In the genomic region with DNA sequence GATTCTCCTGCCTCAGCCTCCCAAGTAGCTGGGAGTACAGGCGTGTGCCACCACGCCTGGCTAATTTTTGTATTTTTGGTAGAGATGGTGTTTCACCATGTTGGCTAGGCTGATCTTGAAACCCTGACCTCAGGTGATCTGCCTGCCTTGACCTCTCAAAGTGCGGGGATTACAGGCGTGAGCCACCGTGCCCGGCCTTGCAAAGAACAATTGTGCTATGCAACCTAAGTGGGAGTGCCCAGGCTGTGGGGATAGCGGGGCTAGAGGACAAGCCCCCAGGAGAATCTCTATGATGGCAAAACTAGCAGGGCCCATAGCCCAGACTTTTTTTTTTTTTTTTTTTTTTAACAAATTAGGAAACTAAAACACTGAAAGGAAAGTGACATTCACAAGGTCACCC, we compare ENCODE assay signal across 11 cellular contexts. TPM values are rescaled to one million over a fixed set of nuclear protein-coding genes. Genes with fewer than 3 reads are reported as not detected.
"Had no signal": no experiment of that assay in that cellular context is flagged by ENCODE, and none has a peak within 500 bp of the region (broad histone marks: within the 10 kb centered on the region; RNA-seq: fewer than 3 reads in every experiment).

No MANE protein-coding gene starts in this region.

- H3K4me3 Mint-ChIP-seq: GM23338, H9, HFFc6 had no signal

- H3K36me3 ChIP-seq: HAP-1 had no signal

- DNase-seq: GM23248, GOT3, H7, H9, HCEC 1CT, HFFc6 had no signal

- H3K9me3 ChIP-seq: HAP-1 had no signal

- H3K27ac ChIP-seq: GM23248 had no signal

- H3K4me2 ChIP-seq: GM23338 had no signal

- H2AFZ ChIP-seq: GM23248, GM23338 had no signal

- H3K9ac ChIP-seq: GM23248 had no signal

- ATAC-seq: GM23338, HCT116 had no signal

- H3K27ac Mint-ChIP-seq: GM23338, H9, HFFc6 had no signal

- H3K9me3 Mint-ChIP-seq: GM23338, H9, HFFc6 had no signal

- H3K4me3 ChIP-seq: GM23248, GM23338, HAP-1 had no signal

- FAIRE-seq: H1, H54 had no signal

RNA-seq across cellular contexts. Expression of a gene that starts 2.0 kb away (rescaled TPM):
- total RNA-seq: GM23248, H9, HFFc6 had no signal
- polyA plus RNA-seq: GM23248 had no signal
